14 cellular contexts compared by ENCODE assay signal in genomic region chr20:2671977-2672376, GRCh38. TPM values are rescaled to one million over a fixed set of nuclear protein-coding genes. Genes with fewer than 3 reads are reported as not detected.
A peak's percentile ranks its signal among the peaks of the same experiment; 100 is the strongest.
DNase-seq lines count a peak whose midpoint lies in the region; ATAC-seq, FAIRE-seq and TF ChIP-seq lines count a peak whose summit lies in the region.
"Had no signal": no experiment of that assay in that cellular context is flagged by ENCODE, and none has a peak within 500 bp of the region (broad histone marks: within the 10 kb centered on the region; RNA-seq: fewer than 3 reads in every experiment).

No MANE protein-coding gene starts in this region.

- in situ Hi-C loops in GM12878 (cut with MboI) = no loop called here

- RAD21 ChIA-PET in GM12878 (lab: Charles Lee; ENCODE audit: unreplicated experiment) = interaction anchor here (0.6 kb wide), 1 partner anchor 22 kb away, joined by 3 read pairs; no protein-coding TSS in a partner anchor

- H3K4me2 ChIP-seq in GM12878 (ENCODE audit: control insufficient read depth, insufficient read depth) = no peak overlapping the region

- H3K9ac ChIP-seq in GM12878 (ENCODE audit: control insufficient read depth, insufficient read depth, low read length) = no peak overlapping the region

- no peak for FAIRE-seq in GM12878 (lab: Jason Lieb, UNC)
- FAIRE-seq: HTR-8/SVneo had no signal

- BruUV-seq in GM12878 (replicated peaks; lab: Mats Ljungman, UMichigan) = no TSS peak

- H3K27ac ChIP-seq in GM12878 (ENCODE audit: control insufficient read depth, insufficient read depth) = no peak overlapping the region
- H3K27ac ChIP-seq: epithelial cell of prostate, RWPE1 had no signal

- SMC1A ChIA-PET in GM12878 (lab: Charles Lee; ENCODE audit: uncharacterized antibody, unreplicated experiment) = no interaction called here

- no peak overlapping the region for H3K4me3 ChIP-seq in GM12878
- H3K4me3 ChIP-seq: mucosa of descending colon had no signal

- peaks cover 0 to 5% of the 10 kb centered on the region in 2 experiments; a peak in 2 of 4 replicates for H3K27me3 ChIP-seq in GM12878 (replicated peaks in 1 of 2; ENCODE audit: control insufficient read depth in 2 of 2, insufficient read depth in 2 of 2, low read length in 1 of 2)

- TF ChIP-seq RAD21 in GM12878 (IDR thresholded peaks at IDR 0.05; ENCODE audit: insufficient read depth, low read depth, low read length) = no peak

- no peak overlapping the region for H2AFZ ChIP-seq in GM12878 (ENCODE audit: control insufficient read depth, low read depth, low read length)

- CTCF ChIA-PET in GM12878 (lab: Yijun Ruan, JAX) = interaction anchor here (0.9 to 1.7 kb wide), 2 partner anchors 152 to 252 kb away, joined by 5 read pairs; no protein-coding TSS in a partner anchor

- peak; percentile 11 to 29 (median 24); a peak in 3 of 6 replicates for TF ChIP-seq CTCF in GM12878 (IDR thresholded peaks at IDR 0.05 in 2 of 3, conservative IDR thresholded peaks at IDR 0.05 in 1 of 3; ENCODE audit: control insufficient read depth in 2 of 3, extremely low read depth in 1 of 3, insufficient read depth in 1 of 3, low read depth in 3 of 3, low read length in 3 of 3)

- no peaks in the 10 kb centered on the region for H3K9me3 ChIP-seq in GM12878 (replicated peaks; ENCODE audit: control insufficient read depth, insufficient read depth, low read length)
- H3K9me3 ChIP-seq: mucosa of descending colon had no signal

- intact Hi-C loops in GM12878 (cut with micrococcal nuclease; ENCODE audit: unreplicated experiment) (no loop called here), posterior vena cava (cut with DNase I) (no loop called here)

- DNase-seq in NCI-H146 (lab: John Stamatoyannopoulos, UW) = peak; percentile 32
- no peak for DNase-seq in NCI-H146 treated with DMSO at 0.1 percent for 48 hours (lab: John Stamatoyannopoulos, UW; ENCODE audit: unreplicated experiment)
- peak; percentile 41 to 51 for DNase-seq in Kasumi-1 (lab: John Stamatoyannopoulos, UW)
- no peak for DNase-seq in GM12878 (ENCODE audit: low read depth, low spot score)
- DNase-seq in posterior vena cava (ENCODE audit: low spot score) = peak; percentile 42
- no peak for DNase-seq in HuH-7.5 (ENCODE audit: low spot score)
- DNase-seq in DMS53 treated with DMSO at 0.1 percent for 48 hours (lab: John Stamatoyannopoulos, UW; ENCODE audit: unreplicated experiment) = no peak
- DNase-seq: activated T-cell treated with anti-CD3 and anti-CD28 coated beads, Interleukin-2, amount 50 U/mL, for 4 hours; mucosa of descending colon; NCI-H2029 treated with DMSO at 0.1 percent for 48 hours had no signal

- H4K20me1 ChIP-seq in GM12878 (ENCODE audit: control insufficient read depth, insufficient read depth) = no peaks in the 10 kb centered on the region

- ATAC-seq in GM12878 (peak; percentile 48; the same call in 2 of the 3 replicates), HG02981 (IDR thresholded peaks at IDR 0.05; ENCODE audit: unreplicated experiment) (no peak)
- ATAC-seq: activated T-cell treated with anti-CD3 and anti-CD28 coated beads, Interleukin-2, amount 50 U/mL, for 4 hours; mucosa of descending colon had no signal

- no peaks in the 10 kb centered on the region for H3K4me1 ChIP-seq in GM12878 (ENCODE audit: control insufficient read depth, insufficient read depth, low read length)

- WGBS in GM12878 (ENCODE audit: insufficient coverage, insufficient replicate concordance, low lambda C conversion rate, missing lambda C conversion rate) = 3% methylated on average over 4 of the region's 4 CpGs

- H3K36me3 ChIP-seq in GM12878 (ENCODE audit: control insufficient read depth in 2 of 2, insufficient read depth in 2 of 2, low read length in 1 of 2) = no peaks in the 10 kb centered on the region

- no peaks in the 10 kb centered on the region for H3K79me2 ChIP-seq in GM12878 (ENCODE audit: control insufficient read depth, insufficient read depth, low read length)

- no peak for TF ChIP-seq POLR2A in GM12878 (IDR thresholded peaks at IDR 0.05; ENCODE audit: low read depth, low read length)

- POLR2A ChIA-PET in GM12878 (lab: Charles Lee) = no interaction called here

- no peak for TF ChIP-seq EP300 in GM12878 (IDR thresholded peaks at IDR 0.05; ENCODE audit: borderline replicate concordance in 1 of 2, control insufficient read depth in 1 of 2, low read depth in 2 of 2, low read length in 2 of 2)

TF ChIP-seq in GM12878, 131 proteins besides CTCF, POLR2A, EP300 and RAD21:
- TF ChIP-seq NR2F1 (conservative IDR thresholded peaks at IDR 0.05) (no peak), MTA3 (IDR thresholded peaks at IDR 0.05; ENCODE audit: borderline replicate concordance, low read length) (no peak), HDAC6 (IDR thresholded peaks at IDR 0.05; ENCODE audit: unreplicated experiment) (no peak)

RNA-seq across cellular contexts. Expression of gene IDH3B, which starts 8.0 kb away (rescaled TPM):
- 83.2 and 91.2 TPM in 2 replicates for total RNA-seq in GM12878 (2013; cell fraction: nucleolus; rRNA removed)
- total RNA-seq in GM12878 (2014; rRNA removed) = 131 and 136 TPM in 2 replicates
- total RNA-seq in GM12878 (2014; rRNA removed; fragmentation: Illumina TruSeq; extraction: Trizol) = 84.7 and 90.5 TPM in 2 replicates
- total RNA-seq in GM12878 (2021) = 109 and 110 TPM in 2 replicates
- polyA plus RNA-seq in GM12878 (2011; ENCODE audit: low read depth) = 112 TPM
- polyA plus RNA-seq in GM12878 (2011; rRNA removed) = 145 and 177 TPM in 2 replicates
- polyA plus RNA-seq in GM12878 (2011; cell fraction: cytosol; rRNA removed) = 211 and 226 TPM in 2 replicates
- polyA plus RNA-seq in GM12878 (2011; cell fraction: nucleus; rRNA removed) = 484 and 526 TPM in 2 replicates
- 102 and 111 TPM in 2 replicates for polyA plus RNA-seq in GM12878 (2012)
- 98.3 and 101 TPM in 2 replicates for polyA plus RNA-seq in GM12878 (2014; fragmentation: Illumina TruSeq; extraction: Trizol)
- 10 to 100 TPM; 65.3 to 87.1 TPM for polyA plus RNA-seq in GM12878 (2014; fragmentation: Nextera tagmentation; extraction: Ambion mirVana)
- polyA plus RNA-seq in GM12878 (2014; rRNA removed) = 134 and 144 TPM in 2 replicates
- polyA plus RNA-seq in GM12878 (2016; fragmentation: Nextera tagmentation; extraction: Ambion mirVana) = 100 to 1,000 TPM; 149 to 167 TPM
- polyA minus RNA-seq in GM12878 (2011; rRNA and poly(A)+ RNA removed) = 159 and 168 TPM in 2 replicates
- polyA minus RNA-seq in GM12878 (2011; cell fraction: cytosol; rRNA and poly(A)+ RNA removed) = 34.7 and 40.0 TPM in 2 replicates
- polyA minus RNA-seq in GM12878 (2011; cell fraction: nucleus; rRNA and poly(A)+ RNA removed) = 69.9 and 95.9 TPM in 2 replicates
- 10 to 100 TPM; 47.3 to 48.3 TPM for total RNA-seq in posterior vena cava

RNA-seq across cellular contexts. Expression of gene NOP56, which starts 19.5 kb away (rescaled TPM):
- 254 and 257 TPM in 2 replicates for total RNA-seq in GM12878 (2013; cell fraction: nucleolus; rRNA removed)
- total RNA-seq in GM12878 (2014; rRNA removed) = 440 and 489 TPM in 2 replicates
- 502 and 535 TPM in 2 replicates for total RNA-seq in GM12878 (2014; rRNA removed; fragmentation: Illumina TruSeq; extraction: Trizol)
- 409 and 424 TPM in 2 replicates for total RNA-seq in GM12878 (2021)
- polyA plus RNA-seq in GM12878 (2011; ENCODE audit: low read depth) = 171 TPM
- polyA plus RNA-seq in GM12878 (2011; rRNA removed) = 218 and 254 TPM in 2 replicates
- 225 and 235 TPM in 2 replicates for polyA plus RNA-seq in GM12878 (2011; cell fraction: cytosol; rRNA removed)
- polyA plus RNA-seq in GM12878 (2011; cell fraction: nucleus; rRNA removed) = 739 and 811 TPM in 2 replicates
- 189 and 258 TPM in 2 replicates for polyA plus RNA-seq in GM12878 (2012)
- polyA plus RNA-seq in GM12878 (2014; fragmentation: Illumina TruSeq; extraction: Trizol) = 550 and 607 TPM in 2 replicates
- polyA plus RNA-seq in GM12878 (2014; fragmentation: Nextera tagmentation; extraction: Ambion mirVana) = 100 to 1,000 TPM; 368 to 439 TPM
- 371 and 408 TPM in 2 replicates for polyA plus RNA-seq in GM12878 (2014; rRNA removed)
- 100 to 1,000 TPM; 524 to 544 TPM for polyA plus RNA-seq in GM12878 (2016; fragmentation: Nextera tagmentation; extraction: Ambion mirVana)
- 286 and 315 TPM in 2 replicates for polyA minus RNA-seq in GM12878 (2011; rRNA and poly(A)+ RNA removed)
- 94.6 and 146 TPM in 2 replicates for polyA minus RNA-seq in GM12878 (2011; cell fraction: cytosol; rRNA and poly(A)+ RNA removed)
- polyA minus RNA-seq in GM12878 (2011; cell fraction: nucleus; rRNA and poly(A)+ RNA removed) = 316 and 496 TPM in 2 replicates
- 10 to 100 TPM; 78.7 to 79.7 TPM for total RNA-seq in posterior vena cava

RNA-seq across cellular contexts. Expression of gene EBF4, which starts 20.6 kb away (rescaled TPM):
- not detected in 2 replicates for total RNA-seq in GM12878 (2013; cell fraction: nucleolus; rRNA removed)
- total RNA-seq in GM12878 (2014; rRNA removed) (not detected in 2 replicates), GM12878 (2014; rRNA removed; fragmentation: Illumina TruSeq; extraction: Trizol) (not detected in 2 replicates), GM12878 (2021) (0.13 TPM in 1 of 2 replicates, not detected in the other), posterior vena cava (10 to 100 TPM; 11.1 to 17.4 TPM)
- not detected for polyA plus RNA-seq in GM12878 (2011; ENCODE audit: low read depth)
- polyA plus RNA-seq in GM12878 (2011; rRNA removed) (not detected in 2 replicates), GM12878 (2014; fragmentation: Illumina TruSeq; extraction: Trizol) (not detected in 2 replicates), GM12878 (2014; fragmentation: Nextera tagmentation; extraction: Ambion mirVana) (not detected), GM12878 (2014; rRNA removed) (not detected in 2 replicates), GM12878 (2016; fragmentation: Nextera tagmentation; extraction: Ambion mirVana) (not detected)
- not detected in 2 replicates for polyA plus RNA-seq in GM12878 (2011; cell fraction: cytosol; rRNA removed)
- not detected in 2 replicates for polyA plus RNA-seq in GM12878 (2011; cell fraction: nucleus; rRNA removed)
- polyA plus RNA-seq in GM12878 (2012) = 0.06 and 0.22 TPM in 2 replicates
- polyA minus RNA-seq in GM12878 (2011; rRNA and poly(A)+ RNA removed) = not detected in 2 replicates
- not detected in 2 replicates for polyA minus RNA-seq in GM12878 (2011; cell fraction: cytosol; rRNA and poly(A)+ RNA removed)
- not detected in 2 replicates for polyA minus RNA-seq in GM12878 (2011; cell fraction: nucleus; rRNA and poly(A)+ RNA removed)

Comparison
In these comparisons a context has a peak if more than half of its experiments do, and no peak if none do; other contexts are left out.
1. DNase-seq: peak in NCI-H146 (single experiment), Kasumi-1 (2 of 2) and posterior vena cava (single experiment); none in NCI-H146 treated with DMSO at 0.1 percent for 48 hours (single experiment), GM12878 (single experiment), HuH-7.5 (single experiment) and DMS53 treated with DMSO at 0.1 percent for 48 hours (single experiment).
2. RNA of gene EBF4, which starts 20.6 kb away (total RNA-seq): 11.1 to 17.4 TPM in posterior vena cava; 0.13 TPM in GM12878; every median in the first group is over 10 times any median in the second.